Comparison of ENCODE assay signal across 14 cellular contexts in the genomic region with DNA sequence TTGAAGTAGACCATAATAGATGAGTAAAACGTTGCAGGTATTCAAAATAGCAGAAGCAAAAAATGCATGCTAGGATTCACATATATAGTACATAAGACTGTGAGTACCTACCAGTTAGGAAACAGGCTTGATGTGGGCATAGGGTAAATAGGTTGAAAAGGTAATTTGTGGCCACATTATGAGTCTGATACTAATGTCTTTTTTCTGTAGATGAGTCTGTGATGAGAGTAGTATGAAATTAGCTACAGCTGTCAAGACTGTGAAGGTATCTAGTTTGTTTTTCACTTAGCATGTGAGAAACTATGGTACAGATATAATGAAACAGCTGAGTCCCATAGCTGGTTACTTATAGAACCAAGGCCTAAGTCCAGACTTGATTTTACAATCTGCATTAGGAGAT.
"Had no signal": no experiment of that assay in that cellular context is flagged by ENCODE, and none has a peak within 500 bp of the region (broad histone marks: within the 10 kb centered on the region; RNA-seq: fewer than 3 reads in every experiment).

No MANE protein-coding gene starts in this region.

- H3K9me3 Mint-ChIP-seq: brain; dendritic cell treated with granulocyte-macrophage colony-stimulating factor and Interleukin-4, amounts not matched to agents 40 ng/mL and 50 ng/mL, for 4 days; nephron progenitor cell; stimulated activated naive CD8-positive, alpha-beta T cell treated with anti-CD3 and anti-CD28 coated beads, Interleukin-15, Interleukin-2, amounts not matched to agents 100 ng/mL and 50 ng/mL, for 24 hours had no signal

- ATAC-seq: gastroesophageal sphincter, mucosa of descending colon had no signal

- H3K4me3 Mint-ChIP-seq: brain; dendritic cell treated with granulocyte-macrophage colony-stimulating factor and Interleukin-4, amounts not matched to agents 40 ng/mL and 50 ng/mL, for 4 days; nephron progenitor cell; stimulated activated naive CD8-positive, alpha-beta T cell treated with anti-CD3 and anti-CD28 coated beads, Interleukin-15, Interleukin-2, amounts not matched to agents 100 ng/mL and 50 ng/mL, for 24 hours had no signal

- H3K27me3 Mint-ChIP-seq: brain; dendritic cell treated with granulocyte-macrophage colony-stimulating factor and Interleukin-4, amounts not matched to agents 40 ng/mL and 50 ng/mL, for 4 days; stimulated activated naive CD8-positive, alpha-beta T cell treated with anti-CD3 and anti-CD28 coated beads, Interleukin-15, Interleukin-2, amounts not matched to agents 100 ng/mL and 50 ng/mL, for 24 hours had no signal

- DNase-seq: activated CD8-positive, alpha-beta memory T cell treated with anti-CD3 and anti-CD28 coated beads, Interleukin-2, amount 50 U/mL, for 48 hours; activated gamma-delta T cell; amniotic stem cell; islet precursor cell; mammary epithelial cell; mucosa of descending colon; nephron progenitor cell; right lobe of liver; spleen; stimulated activated CD4-positive, alpha-beta T cell treated with anti-CD3 and anti-CD28 coated beads, Interleukin-2, amount 100 ng/mL, for 24 hours had no signal

- H3K27ac Mint-ChIP-seq: dendritic cell treated with granulocyte-macrophage colony-stimulating factor and Interleukin-4, amounts not matched to agents 40 ng/mL and 50 ng/mL, for 4 days; nephron progenitor cell; stimulated activated naive CD8-positive, alpha-beta T cell treated with anti-CD3 and anti-CD28 coated beads, Interleukin-15, Interleukin-2, amounts not matched to agents 100 ng/mL and 50 ng/mL, for 24 hours had no signal

- H3K4me1 Mint-ChIP-seq: brain, nephron progenitor cell had no signal
